In the genomic region with DNA sequence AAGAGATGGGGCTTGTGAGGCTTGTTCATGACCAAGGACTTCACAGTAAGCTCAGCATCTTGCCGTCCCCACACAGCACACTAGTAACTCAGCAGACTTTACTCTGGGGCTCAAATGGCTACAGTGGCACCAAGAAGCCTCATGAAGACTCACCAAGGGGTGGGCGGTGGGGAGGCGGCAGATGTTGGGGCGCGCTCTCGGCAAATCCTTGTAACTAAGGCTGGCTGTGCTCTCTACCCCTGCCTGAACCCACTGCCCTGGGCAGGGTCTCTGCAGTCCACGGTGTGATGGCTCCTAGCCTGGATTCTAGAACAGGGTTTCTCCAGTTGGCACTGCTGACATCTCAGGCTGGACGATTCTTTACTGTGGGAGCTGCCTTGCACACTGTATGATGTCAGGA, we compare ENCODE assay signal across 19 cellular contexts. TPM values are rescaled to one million over a fixed set of nuclear protein-coding genes. Genes with fewer than 3 reads are reported as not detected.
DNase-seq lines count a peak whose midpoint lies in the region; ATAC-seq, FAIRE-seq and TF ChIP-seq lines count a peak whose summit lies in the region.
"Had no signal": no experiment of that assay in that cellular context is flagged by ENCODE, and none has a peak within 500 bp of the region (broad histone marks: within the 10 kb centered on the region; RNA-seq: fewer than 3 reads in every experiment).

No MANE protein-coding gene starts in this region.

- ATAC-seq in sciatic nerve: peak; percentile 18
- ATAC-seq: HCT116 had no signal

- intact Hi-C loops in kidney (cut with DNase I) (no loop called here), sciatic nerve (cut with DNase I) (no loop called here)

- no peak overlapping the region for H2BK120ac ChIP-seq in H1 (replicated peaks; ENCODE audit: low read depth, low read length)

- H3K9me3 ChIP-seq in H1 (ENCODE audit: insufficient read depth in 2 of 2, low read depth in 1 of 2, low read length in 1 of 2) (no peaks in the 10 kb centered on the region), kidney (ENCODE audit: control insufficient read depth in 1 of 2, low read length in 2 of 2) (no peaks in the 10 kb centered on the region)
- H3K9me3 ChIP-seq: Caco-2 had no signal

- no peak overlapping the region for H3K23ac ChIP-seq in H1 (ENCODE audit: insufficient read length)

- H3K18ac ChIP-seq in H1 (ENCODE audit: extremely low read depth, low read length): no peak overlapping the region

- no peak for TF ChIP-seq EP300 in H1 (IDR thresholded peaks at IDR 0.05; ENCODE audit: borderline replicate concordance in 1 of 2, low read depth in 2 of 2, low read length in 2 of 2)

- no peak for TF ChIP-seq POLR2A in H1 (IDR thresholded peaks at IDR 0.05; ENCODE audit: control extremely low read depth in 1 of 2, low read depth in 2 of 2, low read length in 2 of 2)

- H3K4me1 ChIP-seq in H1 (replicated peaks in 1 of 4; ENCODE audit: control insufficient read depth in 3 of 4, insufficient read depth in 4 of 4, low read length in 3 of 4) (no peaks in the 10 kb centered on the region; a peak in 1 of 7 replicates), kidney (ENCODE audit: control insufficient read depth in 1 of 2, insufficient read depth in 1 of 2, low read depth in 1 of 2, low read length in 2 of 2) (no peaks in the 10 kb centered on the region)
- H3K4me1 ChIP-seq: Caco-2 had no signal

- H2BK20ac ChIP-seq in H1 (ENCODE audit: low read length): no peak overlapping the region

- 89% methylated on average over 8 of the region's 8 CpGs; no CpG with 5 or more reads in 1 of the 2 experiments for WGBS in H1 (ENCODE audit: extremely low coverage in 1 of 2, insufficient coverage in 1 of 2, insufficient read length in 1 of 2, insufficient replicate concordance in 2 of 2, low coverage in 1 of 2, low lambda C conversion rate in 2 of 2, missing lambda C conversion rate in 1 of 2), 2 experiments

- no peaks in the 10 kb centered on the region for H4K20me1 ChIP-seq in H1 (replicated peaks in 1 of 2; ENCODE audit: control insufficient read depth in 1 of 2, insufficient read depth in 2 of 2, low read length in 2 of 2)

- no peaks in the 10 kb centered on the region for H3K79me2 ChIP-seq in H1 (ENCODE audit: control insufficient read depth in 1 of 2, insufficient read depth in 2 of 2, low read length in 2 of 2)

- no peak for TF ChIP-seq RAD21 in H1 (IDR thresholded peaks at IDR 0.05 in 1 of 2, conservative IDR thresholded peaks at IDR 0.05 in 1 of 2; ENCODE audit: low read depth in 2 of 2, low read length in 2 of 2)

- no peak overlapping the region for H3K4ac ChIP-seq in H1 (replicated peaks; ENCODE audit: insufficient read length, low read depth, low read length)

- H2BK12ac ChIP-seq in H1 (ENCODE audit: low read depth, low read length): no peak overlapping the region

- H2BK5ac ChIP-seq in H1 (ENCODE audit: low read depth, low read length): no peak overlapping the region

- no peak for TF ChIP-seq CTCF in H1 (IDR thresholded peaks at IDR 0.05; ENCODE audit: control extremely low read depth in 1 of 3, insufficient read depth in 1 of 3, low read depth in 1 of 3, low read length in 3 of 3)
- TF ChIP-seq CTCF in kidney (IDR thresholded peaks at IDR 0.05; ENCODE audit: borderline replicate concordance, extremely low read depth, insufficient read depth): no peak

- H3K9ac ChIP-seq in H1 (replicated peaks in 1 of 4; ENCODE audit: extremely low read depth in 1 of 4, low read depth in 3 of 4, low read length in 3 of 4): no peak overlapping the region
- no peak overlapping the region for H3K9ac ChIP-seq in kidney (ENCODE audit: low read length in 2 of 2)
- H3K9ac ChIP-seq: GM23248 had no signal

- H3K27ac ChIP-seq in H1 (ENCODE audit: low read depth, low read length): no peak overlapping the region
- no peak overlapping the region for H3K27ac ChIP-seq in kidney (ENCODE audit: low read depth in 2 of 2, low read length in 2 of 2)
- H3K27ac ChIP-seq: GM23248 had no signal

- H3K56ac ChIP-seq in H1 (replicated peaks; ENCODE audit: insufficient read length, low read depth, low read length): no peak overlapping the region

- H3K36me3 ChIP-seq in H1 (ENCODE audit: control insufficient read depth in 2 of 4, insufficient read depth in 4 of 4, low read length in 3 of 4): no peaks in the 10 kb centered on the region
- no peaks in the 10 kb centered on the region for H3K36me3 ChIP-seq in kidney (ENCODE audit: control insufficient read depth in 1 of 2, insufficient read depth in 2 of 2, low read length in 2 of 2)

- H4K8ac ChIP-seq in H1 (ENCODE audit: extremely low read depth, insufficient read depth, low read length): peak overlapping the region; percentile 21; the same call in 1 of the 2 replicates

- H2AFZ ChIP-seq in H1 (ENCODE audit: low read length): no peak overlapping the region
- H2AFZ ChIP-seq: GM23248 had no signal

- no peak overlapping the region for H3K4me3 ChIP-seq in H1 (ENCODE audit: extremely low read depth in 1 of 4, insufficient read depth in 2 of 4, low read depth in 3 of 4, low read length in 4 of 4)
- H3K4me3 ChIP-seq in kidney (ENCODE audit: low read length in 2 of 2): no peak overlapping the region
- H3K4me3 ChIP-seq: GM23248 had no signal

- no peak overlapping the region for H2AK5ac ChIP-seq in H1 (ENCODE audit: low read depth, low read length)

- no peak overlapping the region for H4K91ac ChIP-seq in H1 (replicated peaks; ENCODE audit: insufficient read length, low read length)

- no peak overlapping the region for H3K14ac ChIP-seq in H1 (ENCODE audit: insufficient read length)

- H3K27me3 ChIP-seq in H1 (replicated peaks in 1 of 4; ENCODE audit: control insufficient read depth in 3 of 4, extremely low read depth in 1 of 4, insufficient read depth in 3 of 4, low read length in 3 of 4): peaks cover 0 to 4% (median 1%) of the 10 kb centered on the region in 4 experiments; a peak in 3 of 7 replicates

- no peak for FAIRE-seq in H1 (lab: Jason Lieb, UNC)
- no peak for FAIRE-seq in kidney (lab: Jason Lieb, UNC)
- FAIRE-seq: G401.6, GM12892 had no signal

- no peak overlapping the region for H2BK15ac ChIP-seq in H1 (ENCODE audit: low read length)

- CTCF ChIA-PET in H1 (lab: Charles Lee; ENCODE audit: partially characterized antibody): interaction anchor here (0.9 to 4.5 kb wide), 5 partner anchors 8 to 54 kb away, joined by 3 to 25 read pairs (median 4); partner anchors contain the start of gene CHPF2

- H3K4me2 ChIP-seq in H1 (ENCODE audit: insufficient read depth in 1 of 2, low read depth in 2 of 2, low read length in 2 of 2): no peak overlapping the region

- DNase-seq in H1 (ENCODE audit: low read depth in 1 of 2, low spot score in 2 of 2): no peak
- DNase-seq in kidney: peak; percentile 55
- DNase-seq in sciatic nerve (ENCODE audit: low spot score): no peak
- no peak for DNase-seq in stimulated activated CD4-positive, alpha-beta T cell treated with anti-CD3 and anti-CD28 coated beads, Interleukin-2, amount 100 ng/mL, for 48 hours
- DNase-seq in COLO829 (ENCODE audit: low spot score): no peak
- no peak for DNase-seq in activated T-cell treated with anti-CD3 and anti-CD28 coated beads, Interleukin-2, amount 50 U/mL, for 48 hours
- DNase-seq: C1 segment of cervical spinal cord, Caco-2, DMS153, DND-41, GM23248, H9 had no signal

- H4K5ac ChIP-seq in H1 (ENCODE audit: insufficient read length, low read depth, low read length): no peak overlapping the region

- no peaks in the 10 kb centered on the region for H3K79me1 ChIP-seq in H1 (ENCODE audit: low read depth, low read length)

- POLR2A ChIA-PET in H1 (lab: Charles Lee; ENCODE audit: partially characterized antibody): interaction anchor here (1.2 to 1.5 kb wide), 2 partner anchors 9 to 36 kb away, joined by 3 to 6 read pairs; no protein-coding TSS in a partner anchor

- H3K23me2 ChIP-seq in H1 (ENCODE audit: low read depth, low read length): no peaks in the 10 kb centered on the region

RNA-seq across cellular contexts. Expression of gene SMARCD3, which starts 12.4 kb away (rescaled TPM):
- 3.0 and 4.6 TPM in 2 replicates for total RNA-seq in H1 (2021; fragmentation: NEBNext Ultra II Directional; extraction: Animal tissue kit (Norgen Biotek cat#: 25700))
- polyA plus RNA-seq in H1 (2011; rRNA removed): 5.6 and 6.2 TPM in 2 replicates
- 4.5 TPM for polyA plus RNA-seq in H1 (2011; cell fraction: cytosol; rRNA removed)
- polyA plus RNA-seq in H1 (2011; cell fraction: nucleus; rRNA removed): 15.3 TPM
- polyA plus RNA-seq in H1 (2012, experiment 1 of 2): 8.3 to 10.0 TPM (median 9.5 TPM) in 4 replicates
- polyA plus RNA-seq in H1 (2012, experiment 2 of 2): 7.5 TPM
- polyA plus RNA-seq in H1 (2013, experiment 1 of 2): 3.9 TPM
- 4.3 TPM for polyA plus RNA-seq in H1 (2013, experiment 2 of 2)
- polyA minus RNA-seq in H1 (2011; rRNA and poly(A)+ RNA removed): 1.6 and 2.0 TPM in 2 replicates
- polyA minus RNA-seq in H1 (2011; cell fraction: cytosol; rRNA and poly(A)+ RNA removed): 2.9 TPM
- 3.2 TPM for polyA minus RNA-seq in H1 (2011; cell fraction: nucleus; rRNA and poly(A)+ RNA removed)
- 52.5 TPM for total RNA-seq in kidney
- 46.4 TPM for polyA plus RNA-seq in kidney (ENCODE audit: insufficient read depth, low read depth, low replicate concordance)
- total RNA-seq in sciatic nerve: 50.7 TPM

RNA-seq across cellular contexts. Expression of gene CHPF2, which starts 28.6 kb away (rescaled TPM):
- total RNA-seq in H1 (2021; fragmentation: NEBNext Ultra II Directional; extraction: Animal tissue kit (Norgen Biotek cat#: 25700)): 20.6 and 20.8 TPM in 2 replicates
- polyA plus RNA-seq in H1 (2011; rRNA removed) (14.4 and 20.0 TPM in 2 replicates), kidney (ENCODE audit: insufficient read depth, low read depth, low replicate concordance) (15.6 TPM)
- polyA plus RNA-seq in H1 (2011; cell fraction: cytosol; rRNA removed): 14.8 TPM
- 58.8 TPM for polyA plus RNA-seq in H1 (2011; cell fraction: nucleus; rRNA removed)
- polyA plus RNA-seq in H1 (2012, experiment 1 of 2): 9.2 to 13.6 TPM (median 11.2 TPM) in 4 replicates
- 11.2 TPM for polyA plus RNA-seq in H1 (2012, experiment 2 of 2)
- polyA plus RNA-seq in H1 (2013, experiment 1 of 2): 18.0 TPM
- 16.2 TPM for polyA plus RNA-seq in H1 (2013, experiment 2 of 2)
- polyA minus RNA-seq in H1 (2011; rRNA and poly(A)+ RNA removed): 11.1 and 11.4 TPM in 2 replicates
- 12.2 TPM for polyA minus RNA-seq in H1 (2011; cell fraction: cytosol; rRNA and poly(A)+ RNA removed)
- 30.6 TPM for polyA minus RNA-seq in H1 (2011; cell fraction: nucleus; rRNA and poly(A)+ RNA removed)
- total RNA-seq in kidney (45.2 TPM), sciatic nerve (23.6 TPM)

RNA-seq across cellular contexts. Expression of gene ABCF2, which starts 33.9 kb away (rescaled TPM):
- 51.0 and 55.0 TPM in 2 replicates for total RNA-seq in H1 (2021; fragmentation: NEBNext Ultra II Directional; extraction: Animal tissue kit (Norgen Biotek cat#: 25700))
- polyA plus RNA-seq in H1 (2011; rRNA removed): 26.4 and 28.0 TPM in 2 replicates
- polyA plus RNA-seq in H1 (2011; cell fraction: cytosol; rRNA removed): 37.0 TPM
- 35.9 TPM for polyA plus RNA-seq in H1 (2011; cell fraction: nucleus; rRNA removed)
- 39.3 to 51.3 TPM (median 45.8 TPM) in 4 replicates for polyA plus RNA-seq in H1 (2012, experiment 1 of 2)
- polyA plus RNA-seq in H1 (2012, experiment 2 of 2): 32.1 TPM
- 25.2 TPM for polyA plus RNA-seq in H1 (2013, experiment 1 of 2)
- 22.6 TPM for polyA plus RNA-seq in H1 (2013, experiment 2 of 2)
- 48.3 and 59.3 TPM in 2 replicates for polyA minus RNA-seq in H1 (2011; rRNA and poly(A)+ RNA removed)
- polyA minus RNA-seq in H1 (2011; cell fraction: cytosol; rRNA and poly(A)+ RNA removed): 20.2 TPM
- polyA minus RNA-seq in H1 (2011; cell fraction: nucleus; rRNA and poly(A)+ RNA removed): 23.9 TPM
- total RNA-seq in kidney: 30.8 TPM
- polyA plus RNA-seq in kidney (ENCODE audit: insufficient read depth, low read depth, low replicate concordance): 22.5 TPM
- total RNA-seq in sciatic nerve: 20.8 TPM

RNA-seq across cellular contexts. Expression of gene H2BK1, which starts 50.6 kb away (rescaled TPM):
- total RNA-seq in H1 (2021; fragmentation: NEBNext Ultra II Directional; extraction: Animal tissue kit (Norgen Biotek cat#: 25700)): not detected in 2 replicates
- not detected in 2 replicates for polyA plus RNA-seq in H1 (2011; rRNA removed)
- not detected for polyA plus RNA-seq in H1 (2011; cell fraction: cytosol; rRNA removed)
- not detected for polyA plus RNA-seq in H1 (2011; cell fraction: nucleus; rRNA removed)
- not detected in 4 replicates for polyA plus RNA-seq in H1 (2012, experiment 1 of 2)
- not detected for polyA plus RNA-seq in H1 (2012, experiment 2 of 2)
- polyA plus RNA-seq in H1 (2013, experiment 1 of 2): not detected
- not detected for polyA plus RNA-seq in H1 (2013, experiment 2 of 2)
- polyA minus RNA-seq in H1 (2011; rRNA and poly(A)+ RNA removed): not detected in 2 replicates
- polyA minus RNA-seq in H1 (2011; cell fraction: cytosol; rRNA and poly(A)+ RNA removed): not detected
- polyA minus RNA-seq in H1 (2011; cell fraction: nucleus; rRNA and poly(A)+ RNA removed): 2.0 TPM
- total RNA-seq in kidney: not detected
- not detected for polyA plus RNA-seq in kidney (ENCODE audit: insufficient read depth, low read depth, low replicate concordance)
- not detected for total RNA-seq in sciatic nerve
- total RNA-seq: A172, A673, Caco-2, GM23248, H9 had no signal
- polyA plus RNA-seq: BJ; CD4-positive, alpha-beta memory T cell; GM23248 had no signal
